23 cellular contexts compared by ENCODE assay signal in genomic region chr12:56037161-56037560, GRCh38. TPM values are rescaled to one million over a fixed set of nuclear protein-coding genes. Genes with fewer than 3 reads are reported as not detected.
DNase-seq lines count a peak whose midpoint lies in the region; ATAC-seq and TF ChIP-seq lines count a peak whose summit lies in the region.
"Had no signal": no experiment of that assay in that cellular context is flagged by ENCODE, and none has a peak within 500 bp of the region (broad histone marks: within the 10 kb centered on the region; RNA-seq: fewer than 3 reads in every experiment).

No MANE protein-coding gene starts in this region.

- H3K9me2 ChIP-seq in GM23338 (ENCODE audit: insufficient read depth): no peaks in the 10 kb centered on the region

- H3K79me2 ChIP-seq in GM23338 (replicated peaks; ENCODE audit: insufficient read depth): peaks cover 3% of the 10 kb centered on the region

- H3K27ac ChIP-seq in GM23338 (ENCODE audit: low read depth): no peak overlapping the region
- H3K27ac ChIP-seq: ascending aorta, C4-2B, epithelial cell of prostate, thyroid gland had no signal

- H3K4me2 ChIP-seq in GM23338: no peak overlapping the region

- DNase-seq in activated naive CD4-positive, alpha-beta T cell treated with anti-CD3 and anti-CD28 coated beads, Interleukin-2, amount 10 ng/mL, durations not matched to agents 7 days and 5 days: no peak
- DNase-seq in activated naive CD4-positive, alpha-beta T cell (lab: John Stamatoyannopoulos, UW): no peak
- no peak for DNase-seq in GM23338 (ENCODE audit: low spot score)
- no peak for DNase-seq in activated T-helper 2 cell treated with anti-CD3 and anti-CD28 coated beads, Interferon-gamma antibody, Interleukin-2, Interleukin-4, amounts not matched to agents 10 μg/mL and 5 μg/mL and 100 μg/mL, durations not matched to agents 14 hours and 24 hours and 36 hours (ENCODE audit: low spot score)
- no peak for DNase-seq in nephron progenitor cell
- no peak for DNase-seq in DMS79 (lab: John Stamatoyannopoulos, UW)
- no peak for DNase-seq in NCI-H345 (lab: John Stamatoyannopoulos, UW)
- DNase-seq: activated CD4-positive, alpha-beta T cell treated with anti-CD3 and anti-CD28 coated beads for 36 hours; activated gamma-delta T cell; central memory CD4-positive, alpha-beta T cell; head of caudate nucleus; IMR-90; NCI-H1105 treated with DMSO at 0.1 percent for 48 hours; NCI-H446; PC-3; Right ventricle myocardium superior; stimulated activated naive CD4-positive, alpha-beta T cell treated with Interleukin-2 at 50 U/mL for 16 hours; thyroid gland had no signal

- H3K4me3 Mint-ChIP-seq in activated naive CD4-positive, alpha-beta T cell treated with anti-CD3 and anti-CD28 coated beads, Interleukin-2, amount 10 ng/mL, durations not matched to agents 7 days and 5 days: no peak overlapping the region
- H3K4me3 Mint-ChIP-seq in GM23338 (no peak overlapping the region), nephron progenitor cell (peak overlapping the region; percentile 62)
- peak overlapping the region; percentile 52 for H3K4me3 Mint-ChIP-seq in activated T-helper 2 cell treated with anti-CD3 and anti-CD28 coated beads, Interferon-gamma antibody, Interleukin-2, Interleukin-4, amounts not matched to agents 10 μg/mL and 5 μg/mL and 100 μg/mL, durations not matched to agents 14 hours and 24 hours and 36 hours (ENCODE audit: low read depth)
- H3K4me3 Mint-ChIP-seq: activated CD4-positive, alpha-beta T cell treated with anti-CD3 and anti-CD28 coated beads for 36 hours had no signal

- H3F3A ChIP-seq in GM23338 (replicated peaks; ENCODE audit: low read depth): peaks cover 11% of the 10 kb centered on the region; the same call in 1 of the 2 replicates

- intact Hi-C loops in activated T-helper 2 cell treated with anti-CD3 and anti-CD28 coated beads, Interferon-gamma antibody, Interleukin-2, Interleukin-4, amounts not matched to agents 10 μg/mL and 5 μg/mL and 100 μg/mL, durations not matched to agents 14 hours and 24 hours and 36 hours (cut with micrococcal nuclease): no loop called here

- H3K27me3 Mint-ChIP-seq in activated naive CD4-positive, alpha-beta T cell treated with anti-CD3 and anti-CD28 coated beads, Interleukin-2, amount 10 ng/mL, durations not matched to agents 7 days and 5 days: peaks cover 3% of the 10 kb centered on the region
- H3K27me3 Mint-ChIP-seq in GM23338 (ENCODE audit: insufficient read depth, low read depth, poor library complexity) (peaks cover 4% of the 10 kb centered on the region), nephron progenitor cell (ENCODE audit: low read depth, poor library complexity) (peaks cover 3% of the 10 kb centered on the region)
- no peaks in the 10 kb centered on the region for H3K27me3 Mint-ChIP-seq in activated T-helper 2 cell treated with anti-CD3 and anti-CD28 coated beads, Interferon-gamma antibody, Interleukin-2, Interleukin-4, amounts not matched to agents 10 μg/mL and 5 μg/mL and 100 μg/mL, durations not matched to agents 14 hours and 24 hours and 36 hours (ENCODE audit: low read depth)
- H3K27me3 Mint-ChIP-seq: activated CD4-positive, alpha-beta T cell treated with anti-CD3 and anti-CD28 coated beads for 36 hours had no signal

- no peak overlapping the region for H3K4me3 ChIP-seq in GM23338
- H3K4me3 ChIP-seq: ascending aorta, thyroid gland had no signal

- CTCF ChIA-PET in activated naive CD4-positive, alpha-beta T cell treated with anti-CD3 and anti-CD28 coated beads, Interleukin-2, amount 10 ng/mL, durations not matched to agents 7 days and 5 days (lab: Charles Lee): interaction anchor here (1.5 kb wide), 1 partner anchor 298 kb away, joined by 6 read pairs; no protein-coding TSS in a partner anchor

- no peak for ATAC-seq in GM23338
- no peak for ATAC-seq in HG02884 (IDR thresholded peaks at IDR 0.05; ENCODE audit: unreplicated experiment)
- ATAC-seq: activated CD4-positive, alpha-beta T cell treated with anti-CD3 and anti-CD28 coated beads for 36 hours; PC-3; sciatic nerve had no signal

- H4K20me1 ChIP-seq in GM23338 (replicated peaks; ENCODE audit: insufficient read depth): no peaks in the 10 kb centered on the region

- peaks cover 30% of the 10 kb centered on the region for H3K4me1 Mint-ChIP-seq in activated naive CD4-positive, alpha-beta T cell treated with anti-CD3 and anti-CD28 coated beads, Interleukin-2, amount 10 ng/mL, durations not matched to agents 7 days and 5 days
- H3K4me1 Mint-ChIP-seq in GM23338 (peaks cover 24% of the 10 kb centered on the region), nephron progenitor cell (peaks cover 58% of the 10 kb centered on the region)
- peaks cover 47% of the 10 kb centered on the region for H3K4me1 Mint-ChIP-seq in activated T-helper 2 cell treated with anti-CD3 and anti-CD28 coated beads, Interferon-gamma antibody, Interleukin-2, Interleukin-4, amounts not matched to agents 10 μg/mL and 5 μg/mL and 100 μg/mL, durations not matched to agents 14 hours and 24 hours and 36 hours (ENCODE audit: low read depth)

- H3K27me3 ChIP-seq in GM23338 (ENCODE audit: insufficient read depth): no peaks in the 10 kb centered on the region
- H3K27me3 ChIP-seq: ascending aorta, thyroid gland had no signal

- peaks cover 46% of the 10 kb centered on the region for H3K36me3 Mint-ChIP-seq in activated naive CD4-positive, alpha-beta T cell treated with anti-CD3 and anti-CD28 coated beads, Interleukin-2, amount 10 ng/mL, durations not matched to agents 7 days and 5 days
- peaks cover 39% of the 10 kb centered on the region for H3K36me3 Mint-ChIP-seq in GM23338 (ENCODE audit: low read depth)
- H3K36me3 Mint-ChIP-seq in activated T-helper 2 cell treated with anti-CD3 and anti-CD28 coated beads, Interferon-gamma antibody, Interleukin-2, Interleukin-4, amounts not matched to agents 10 μg/mL and 5 μg/mL and 100 μg/mL, durations not matched to agents 14 hours and 24 hours and 36 hours (ENCODE audit: low read depth): peaks cover 61% of the 10 kb centered on the region
- H3K36me3 Mint-ChIP-seq in nephron progenitor cell (ENCODE audit: low read depth): peaks cover 67% of the 10 kb centered on the region

- H3K4me1 ChIP-seq in GM23338 (ENCODE audit: insufficient read depth): peaks cover 12% of the 10 kb centered on the region

- no peaks in the 10 kb centered on the region for H3K36me3 ChIP-seq in GM23338 (ENCODE audit: insufficient read depth)

- TF ChIP-seq CTCF in GM23338 (conservative IDR thresholded peaks at IDR 0.05; ENCODE audit: low read depth in 2 of 2) (no peak), nephron progenitor cell (IDR thresholded peaks at IDR 0.05) (no peak)

- no peak overlapping the region for H2AFZ ChIP-seq in GM23338

- H3K27ac Mint-ChIP-seq in activated naive CD4-positive, alpha-beta T cell treated with anti-CD3 and anti-CD28 coated beads, Interleukin-2, amount 10 ng/mL, durations not matched to agents 7 days and 5 days: peak overlapping the region; percentile 69
- H3K27ac Mint-ChIP-seq in GM23338: peak overlapping the region; percentile 59; the same call in 1 of the 2 replicates
- peak overlapping the region; percentile 74 for H3K27ac Mint-ChIP-seq in activated T-helper 2 cell treated with anti-CD3 and anti-CD28 coated beads, Interferon-gamma antibody, Interleukin-2, Interleukin-4, amounts not matched to agents 10 μg/mL and 5 μg/mL and 100 μg/mL, durations not matched to agents 14 hours and 24 hours and 36 hours
- H3K27ac Mint-ChIP-seq in nephron progenitor cell: peak overlapping the region; percentile 98
- H3K27ac Mint-ChIP-seq: activated CD4-positive, alpha-beta T cell treated with anti-CD3 and anti-CD28 coated beads for 36 hours had no signal

- H3K9me3 Mint-ChIP-seq in activated naive CD4-positive, alpha-beta T cell treated with anti-CD3 and anti-CD28 coated beads, Interleukin-2, amount 10 ng/mL, durations not matched to agents 7 days and 5 days: no peaks in the 10 kb centered on the region
- H3K9me3 Mint-ChIP-seq in GM23338: no peaks in the 10 kb centered on the region; the same call in 1 of the 3 replicates
- no peaks in the 10 kb centered on the region for H3K9me3 Mint-ChIP-seq in activated T-helper 2 cell treated with anti-CD3 and anti-CD28 coated beads, Interferon-gamma antibody, Interleukin-2, Interleukin-4, amounts not matched to agents 10 μg/mL and 5 μg/mL and 100 μg/mL, durations not matched to agents 14 hours and 24 hours and 36 hours
- no peaks in the 10 kb centered on the region for H3K9me3 Mint-ChIP-seq in nephron progenitor cell

TF ChIP-seq in GM23338, 12 proteins besides CTCF, POLR2A, EP300 and RAD21 (continues in another document):
- TF ChIP-seq POLR2AphosphoS5 (IDR thresholded peaks at IDR 0.05; ENCODE audit: low read depth) (no peak), ZNF331 (CRISPR knock-in tag; IDR thresholded peaks at IDR 0.05; ENCODE audit: low read depth) (no peak), ZNF114 (CRISPR knock-in tag; IDR thresholded peaks at IDR 0.05) (no peak), JUNB (IDR thresholded peaks at IDR 0.05; ENCODE audit: unreplicated experiment) (no peak), EZH2 (IDR thresholded peaks at IDR 0.05; ENCODE audit: low read depth, unreplicated experiment) (no peak)

RNA-seq across cellular contexts. Expression of gene RPS26, which starts 4.6 kb away (rescaled TPM):
- 321 and 655 TPM in 2 replicates for total RNA-seq in GM23338 (2014; rRNA removed; shearing (Covaris generic))
- 772 and 774 TPM in 2 replicates for polyA plus RNA-seq in GM23338 (2016; fragmentation: Nextera tagmentation; extraction: Ambion mirVana)
- 43.9 and 45.2 TPM in 2 replicates for total RNA-seq in activated T-helper 2 cell treated with anti-CD3 and anti-CD28 coated beads, Interferon-gamma antibody, Interleukin-2, Interleukin-4, amounts not matched to agents 10 μg/mL and 5 μg/mL and 100 μg/mL, durations not matched to agents 14 hours and 24 hours and 36 hours

RNA-seq across cellular contexts. Expression of gene IKZF4, which starts 16.3 kb away (rescaled TPM):
- 9.0 and 12.2 TPM in 2 replicates for total RNA-seq in GM23338 (2014; rRNA removed; shearing (Covaris generic))
- 4.3 and 4.6 TPM in 2 replicates for polyA plus RNA-seq in GM23338 (2016; fragmentation: Nextera tagmentation; extraction: Ambion mirVana)
- total RNA-seq in activated T-helper 2 cell treated with anti-CD3 and anti-CD28 coated beads, Interferon-gamma antibody, Interleukin-2, Interleukin-4, amounts not matched to agents 10 μg/mL and 5 μg/mL and 100 μg/mL, durations not matched to agents 14 hours and 24 hours and 36 hours: 34.8 and 35.5 TPM in 2 replicates

RNA-seq across cellular contexts. Expression of gene SUOX, which starts 40.1 kb away (rescaled TPM):
- 21.9 and 27.5 TPM in 2 replicates for total RNA-seq in GM23338 (2014; rRNA removed; shearing (Covaris generic))
- polyA plus RNA-seq in GM23338 (2016; fragmentation: Nextera tagmentation; extraction: Ambion mirVana): 13.9 and 14.0 TPM in 2 replicates
- total RNA-seq in activated T-helper 2 cell treated with anti-CD3 and anti-CD28 coated beads, Interferon-gamma antibody, Interleukin-2, Interleukin-4, amounts not matched to agents 10 μg/mL and 5 μg/mL and 100 μg/mL, durations not matched to agents 14 hours and 24 hours and 36 hours: 19.9 and 21.2 TPM in 2 replicates

RNA-seq across cellular contexts. Expression of gene ERBB3, which starts 42.8 kb away (rescaled TPM):
- total RNA-seq in GM23338 (2014; rRNA removed; shearing (Covaris generic)): 44.4 and 54.4 TPM in 2 replicates
- 21.0 and 23.3 TPM in 2 replicates for polyA plus RNA-seq in GM23338 (2016; fragmentation: Nextera tagmentation; extraction: Ambion mirVana)
- total RNA-seq in activated T-helper 2 cell treated with anti-CD3 and anti-CD28 coated beads, Interferon-gamma antibody, Interleukin-2, Interleukin-4, amounts not matched to agents 10 μg/mL and 5 μg/mL and 100 μg/mL, durations not matched to agents 14 hours and 24 hours and 36 hours: 0.11 and 0.71 TPM in 2 replicates

Comparison
In these comparisons a context has a peak if more than half of its experiments do, and no peak if none do; other contexts are left out.
1. H3K4me3 Mint-ChIP-seq: peak in activated T-helper 2 cell treated with anti-CD3 and anti-CD28 coated beads, Interferon-gamma antibody, Interleukin-2, Interleukin-4, amounts not matched to agents 10 μg/mL and 5 μg/mL and 100 μg/mL, durations not matched to agents 14 hours and 24 hours and 36 hours (single experiment) and nephron progenitor cell (single experiment); none in activated naive CD4-positive, alpha-beta T cell treated with anti-CD3 and anti-CD28 coated beads, Interleukin-2, amount 10 ng/mL, durations not matched to agents 7 days and 5 days (single experiment) and GM23338 (single experiment).
2. Peak in every context shown above with its lines, with median percentiles within 50 percentile points of each other: H3K27ac Mint-ChIP-seq.